ENCODE assay signal across 8 cellular contexts in the genomic region with DNA sequence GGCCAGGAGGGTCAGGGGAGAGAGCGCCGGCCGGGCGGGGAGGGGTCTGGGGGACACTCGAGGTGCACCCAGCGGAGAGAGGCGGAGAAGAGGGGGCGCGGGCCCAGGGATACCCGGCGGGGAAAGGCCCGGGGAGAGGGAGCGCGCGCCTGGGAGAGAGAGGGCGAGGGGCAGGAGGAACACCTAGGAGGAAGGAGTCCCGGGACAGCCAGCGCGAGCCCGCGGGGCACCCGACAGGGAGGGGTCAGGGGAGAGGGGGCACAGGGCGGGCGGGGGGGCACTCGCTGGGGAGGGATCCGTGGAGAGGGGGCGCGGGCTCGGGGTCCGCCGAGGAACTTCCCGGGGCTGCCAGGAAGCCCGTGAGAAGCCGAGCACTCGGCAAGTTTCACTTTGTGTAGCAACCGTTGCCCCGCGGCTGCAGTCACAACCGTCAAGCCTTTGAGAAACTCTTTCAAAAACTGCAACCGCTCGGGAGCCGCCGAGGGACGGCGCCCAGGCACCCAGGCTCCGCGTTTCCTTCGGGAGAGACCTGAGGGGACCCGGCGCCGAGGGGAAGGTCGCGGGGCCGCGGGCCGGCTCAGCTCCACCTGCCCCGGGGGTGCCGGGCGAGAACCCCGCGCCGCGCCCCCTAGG. TPM values are rescaled to one million over a fixed set of nuclear protein-coding genes. Genes with fewer than 3 reads are reported as not detected.
A peak's percentile ranks its signal among the peaks of the same experiment; 100 is the strongest.
DNase-seq lines count a peak whose midpoint lies in the region; ATAC-seq, FAIRE-seq and TF ChIP-seq lines count a peak whose summit lies in the region.

No MANE protein-coding gene starts in this region.

- H3K4me3 ChIP-seq in BJ (ENCODE audit: low read depth, low read length) (peak overlapping the region; percentile 68), fibroblast of villous mesenchyme (ENCODE audit: low read depth, low read length) (peak overlapping the region; percentile 87), neural progenitor cell (peak overlapping the region; percentile 70), thymus (ENCODE audit: low read length) (peak overlapping the region; percentile 93)

- H3K27me3 ChIP-seq in BJ (ENCODE audit: control insufficient read depth, insufficient read depth, low read length) = no peaks in the 10 kb centered on the region
- no peaks in the 10 kb centered on the region for H3K27me3 ChIP-seq in neural progenitor cell
- H3K27me3 ChIP-seq in thymus (ENCODE audit: control insufficient read depth, insufficient read depth) = no peaks in the 10 kb centered on the region

- no peak for TF ChIP-seq CTCF in BJ (IDR thresholded peaks at IDR 0.05; ENCODE audit: insufficient read depth, low read depth, low read length)
- no peak for TF ChIP-seq CTCF in fibroblast of villous mesenchyme (IDR thresholded peaks at IDR 0.05; ENCODE audit: insufficient read depth, low read depth, low read length)
- no peak for TF ChIP-seq CTCF in neural progenitor cell (IDR thresholded peaks at IDR 0.05)

- H3K4me1 ChIP-seq in neural progenitor cell = peaks cover 29% of the 10 kb centered on the region
- peaks cover 26% of the 10 kb centered on the region for H3K4me1 ChIP-seq in thymus (ENCODE audit: control insufficient read depth, insufficient read depth, low read length)

- H3K36me3 ChIP-seq in BJ (ENCODE audit: control insufficient read depth, insufficient read depth, low read length) (no peaks in the 10 kb centered on the region; the same call in 1 of the 2 replicates), neural progenitor cell (peaks cover 3% of the 10 kb centered on the region), thymus (ENCODE audit: control insufficient read depth, insufficient read depth) (no peaks in the 10 kb centered on the region)

- POLR2A ChIA-PET in BJ (lab: Charles Lee) = no interaction called here

- H4K20me1 ChIP-seq in neural progenitor cell (ENCODE audit: low read depth) = peaks cover 43% of the 10 kb centered on the region

- FAIRE-seq in GM19239 (lab: Jason Lieb, UNC) (no peak), RCC 7860 (lab: Jason Lieb, UNC) (no peak)

- H2AFZ ChIP-seq in neural progenitor cell (replicated peaks) = peak overlapping the region; percentile 91

- DNase-seq in BJ (ENCODE audit: low read depth) (no peak), GM19239 (ENCODE audit: insufficient read length, low spot score) (peak; percentile 69), RCC 7860 (ENCODE audit: low spot score) (peak; percentile 35), fibroblast of villous mesenchyme (ENCODE audit: low read depth) (peak; percentile 74), neural progenitor cell (ENCODE audit: low spot score) (peak; percentile 81)
- peak; percentile 54 for DNase-seq in activated T-helper 9 cell treated with anti-CD3 and anti-CD28 coated beads, Interleukin-2, amount 50 U/mL, for 16 hours (ENCODE audit: low read depth)

- H3K9ac ChIP-seq in neural progenitor cell = peak overlapping the region; percentile 47

- H3K9me3 ChIP-seq in neural progenitor cell (ENCODE audit: low read depth) (no peaks in the 10 kb centered on the region), thymus (ENCODE audit: control insufficient read depth) (no peaks in the 10 kb centered on the region)

- H3F3A ChIP-seq in neural progenitor cell (ENCODE audit: low read depth) = peaks cover 10% of the 10 kb centered on the region

- H3K36me3 Mint-ChIP-seq in neural progenitor cell = peaks cover 18% of the 10 kb centered on the region

- WGBS in thymus = under 1% methylated on average over 63 of the region's 63 CpGs

- H3K4me2 ChIP-seq in neural progenitor cell = peak overlapping the region; percentile 86

- ATAC-seq in HG03342 (IDR thresholded peaks at IDR 0.05; ENCODE audit: unreplicated experiment) = peak; percentile 35

- peaks cover 8% of the 10 kb centered on the region for H3K27me3 Mint-ChIP-seq in neural progenitor cell (ENCODE audit: insufficient read depth, low read depth)

- H3K27ac ChIP-seq in neural progenitor cell (no peak overlapping the region), thymus (ENCODE audit: low read depth) (peak overlapping the region; percentile 98)

- H3K9me3 Mint-ChIP-seq in neural progenitor cell = peaks cover 4% of the 10 kb centered on the region

- H3K79me2 ChIP-seq in neural progenitor cell (ENCODE audit: low read depth) = peaks cover 43% of the 10 kb centered on the region

- no peak overlapping the region for H3K27ac Mint-ChIP-seq in neural progenitor cell

- CTCF ChIA-PET in BJ (lab: Yijun Ruan, JAX) = no interaction called here

- peaks cover 47% of the 10 kb centered on the region for H3K4me1 Mint-ChIP-seq in neural progenitor cell

- peak overlapping the region; percentile 84 for H3K4me3 Mint-ChIP-seq in neural progenitor cell

RNA-seq across cellular contexts. Expression of a gene that starts 0.5 kb away (rescaled TPM):
- 113 and 117 TPM in 2 replicates for polyA plus RNA-seq in BJ (2011; rRNA removed)
- 76.5 and 83.8 TPM in 2 replicates for polyA minus RNA-seq in BJ (2011; rRNA and poly(A)+ RNA removed)
- 100 and 116 TPM in 2 replicates for total RNA-seq in fibroblast of villous mesenchyme
- 52.0 and 61.4 TPM in 2 replicates for total RNA-seq in neural progenitor cell (ENCODE audit: low replicate concordance)
- polyA plus RNA-seq in thymus = 165 TPM
